Comparison of ENCODE assay signal across 27 cellular contexts in the genomic region with DNA sequence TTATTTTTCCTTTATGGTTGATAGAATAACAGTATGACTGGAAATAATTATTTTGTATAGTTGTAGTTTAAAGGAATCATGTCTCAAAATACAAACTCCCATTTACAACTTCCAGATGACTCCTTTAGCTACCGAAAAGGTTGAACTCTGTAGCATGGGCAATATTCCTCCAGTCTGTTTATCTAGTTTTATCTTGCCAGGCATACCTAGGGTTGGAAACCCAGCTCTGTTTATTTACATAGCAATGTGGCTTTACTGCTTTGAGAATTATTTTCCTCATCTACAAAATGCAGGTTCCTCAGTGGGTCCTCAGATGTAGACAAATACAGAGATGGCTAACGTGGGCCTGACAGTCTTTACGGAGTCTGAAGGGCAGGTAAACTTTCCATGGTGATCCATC. TPM values are rescaled to one million over a fixed set of nuclear protein-coding genes. Genes with fewer than 3 reads are reported as not detected.
A peak's percentile ranks its signal among the peaks of the same experiment; 100 is the strongest.
DNase-seq lines count a peak whose midpoint lies in the region; ATAC-seq, FAIRE-seq and TF ChIP-seq lines count a peak whose summit lies in the region.
"Had no signal": no experiment of that assay in that cellular context is flagged by ENCODE, and none has a peak within 500 bp of the region (broad histone marks: within the 10 kb centered on the region; RNA-seq: fewer than 3 reads in every experiment).

No MANE protein-coding gene starts in this region.

- TF ChIP-seq RAD21 in liver (IDR thresholded peaks at IDR 0.05), result peak; percentile 31 to 35
- no peak for TF ChIP-seq RAD21 in HepG2 (CRISPR knock-in tag; IDR thresholded peaks at IDR 0.05)

- H3K9me3 ChIP-seq in liver (ENCODE audit: control insufficient read depth in 4 of 4, low read length in 3 of 4) (no peaks in the 10 kb centered on the region), HepG2 (ENCODE audit: low read length) (no peaks in the 10 kb centered on the region), small intestine (ENCODE audit: control insufficient read depth, low read depth) (no peaks in the 10 kb centered on the region)
- H3K9me3 ChIP-seq: A549, BE2C, BLaER1 had no signal

- intact Hi-C loops in HepG2 (cut with micrococcal nuclease; ENCODE audit: unreplicated experiment), result no loop called here

- TF ChIP-seq CTCF in liver (IDR thresholded peaks at IDR 0.05; ENCODE audit: low read depth, low read length, missing input control) (no peak), HepG2 (CRISPR knock-in tag; IDR thresholded peaks at IDR 0.05) (no peak)

- no peak for TF ChIP-seq EP300 in HepG2 (IDR thresholded peaks at IDR 0.05; ENCODE audit: low read depth in 2 of 2, low read length in 2 of 2)
- no peak for TF ChIP-seq EP300 in HepG2 (CRISPR knock-in tag; IDR thresholded peaks at IDR 0.05; ENCODE audit: borderline replicate concordance)

- H3K27me3 ChIP-seq in liver (ENCODE audit: control insufficient read depth in 4 of 4, insufficient read depth in 4 of 4, low read length in 3 of 4), result no peaks in the 10 kb centered on the region
- H3K27me3 ChIP-seq in HepG2 (ENCODE audit: control insufficient read depth in 1 of 2, insufficient read depth in 2 of 2, low read length in 2 of 2), result no peaks in the 10 kb centered on the region
- H3K27me3 ChIP-seq in small intestine (ENCODE audit: control insufficient read depth in 2 of 2, insufficient read depth in 2 of 2, low read length in 2 of 2), result no peaks in the 10 kb centered on the region
- H3K27me3 ChIP-seq: BE2C, BLaER1 had no signal

- in situ Hi-C loops in HepG2 (cut with HindIII; ENCODE audit: extremely low pct_ligation_motif_present, low pct_unique_long_range_greater_than_20kb), result no loop called here

- H4K20me1 ChIP-seq in HepG2 (ENCODE audit: insufficient read depth, low read length), result no peaks in the 10 kb centered on the region
- H4K20me1 ChIP-seq: BLaER1 had no signal

- no peaks in the 10 kb centered on the region for H3K79me2 ChIP-seq in HepG2 (ENCODE audit: insufficient read depth, low read length)

- H2AFZ ChIP-seq in HepG2 (ENCODE audit: low read length), result no peak overlapping the region

- H3K4me3 ChIP-seq in liver (ENCODE audit: low read depth in 1 of 3, low read length in 3 of 3), result no peak overlapping the region
- no peak overlapping the region for H3K4me3 ChIP-seq in HepG2 (replicated peaks in 1 of 3; ENCODE audit: insufficient read depth in 1 of 3, low read depth in 2 of 3, low read length in 3 of 3)
- no peak overlapping the region for H3K4me3 ChIP-seq in small intestine (ENCODE audit: low read depth in 1 of 2, low read length in 2 of 2)
- H3K4me3 ChIP-seq: A549, BLaER1 had no signal

- WGBS in liver, result 36% methylated on average over 3 of the region's 3 CpGs
- WGBS in HepG2 (ENCODE audit: low lambda C conversion rate), result 93% methylated on average over 3 of the region's 3 CpGs
- 44 to 60% (median 44%) methylated on average over 3 of the region's 3 CpGs for WGBS in small intestine, 3 donors

- no peak for DNase-seq in HepG2 (ENCODE audit: low spot score)
- peak; percentile 31 for DNase-seq in small intestine
- DNase-seq in medulla oblongata (ENCODE audit: extremely low spot score), result no peak
- DNase-seq in AG08395 (ENCODE audit: low spot score), result no peak
- DNase-seq: BE2C; C1 segment of cervical spinal cord; CD4-positive, alpha-beta memory T cell; CD4-positive, CD25-positive, alpha-beta regulatory T cell; CD8-positive, alpha-beta memory T cell; COR-L47; DMS 273 treated with DMSO at 0.1 percent for 48 hours; DMS153; DMS53; DMS79; DND-41; EL; GDM1 had no signal

- ATAC-seq in HepG2, result no peak
- ATAC-seq: A549 had no signal

- H3K27ac ChIP-seq in liver (ENCODE audit: low read depth in 1 of 2, low read length in 2 of 2) (peak overlapping the region; percentile 91 to 95), HepG2 (ENCODE audit: extremely low read length, insufficient read depth, low read length) (no peak overlapping the region), small intestine (ENCODE audit: low read depth in 1 of 2, low read length in 1 of 2) (no peak overlapping the region)
- H3K27ac ChIP-seq: 22Rv1, A549, BLaER1 had no signal

- no peak overlapping the region for H3K4me2 ChIP-seq in HepG2 (ENCODE audit: low read depth, low read length)
- H3K4me2 ChIP-seq: A549, BLaER1 had no signal

- POLR2A ChIA-PET in HepG2 (lab: Yijun Ruan, JAX), result interaction anchor here (0.7 to 1.6 kb wide), 2 partner anchors 51 to 81 kb away, joined by 3 to 8 read pairs; a partner anchor contains a TSS

- no peak for FAIRE-seq in HepG2 (lab: Jason Lieb, UNC)
- FAIRE-seq in small intestine (lab: Jason Lieb, UNC), result no peak
- FAIRE-seq: A549, GM12891, GM19239 had no signal

- H3K36me3 ChIP-seq in liver (ENCODE audit: control insufficient read depth in 4 of 4, insufficient read depth in 3 of 4, low read depth in 1 of 4, low read length in 3 of 4), result peaks cover 0 to 5% (median 0%) of the 10 kb centered on the region in 4 donors
- no peaks in the 10 kb centered on the region; a peak in 1 of 5 replicates for H3K36me3 ChIP-seq in HepG2 (replicated peaks in 1 of 2; ENCODE audit: control insufficient read depth in 1 of 2, insufficient read depth in 2 of 2, low read length in 2 of 2)
- H3K36me3 ChIP-seq in small intestine (ENCODE audit: control insufficient read depth in 2 of 2, insufficient read depth in 2 of 2, low read length in 2 of 2), result no peaks in the 10 kb centered on the region
- H3K36me3 ChIP-seq: BE2C, BLaER1 had no signal

- H3K9ac ChIP-seq in liver (ENCODE audit: low read depth in 1 of 2, low read length in 2 of 2) (no peak overlapping the region), HepG2 (ENCODE audit: insufficient read depth, low read depth, low read length) (no peak overlapping the region)
- H3K9ac ChIP-seq: BLaER1 had no signal

- TF ChIP-seq POLR2A in HepG2 (IDR thresholded peaks at IDR 0.05; ENCODE audit: insufficient read depth in 1 of 2, low read depth in 2 of 2, low read length in 2 of 2), result no peak

- no TSS peak for BruUV-seq in HepG2 (replicated peaks; lab: Mats Ljungman, UMichigan)

- CTCF ChIA-PET in HepG2 (lab: Yijun Ruan, JAX; ENCODE audit: low intra/inter-chr PET ratio, low total read pairs), result no interaction called here

- H3K4me1 ChIP-seq in liver (ENCODE audit: control insufficient read depth in 4 of 4, insufficient read depth in 4 of 4, low read length in 3 of 4) (peaks cover 25 to 85% (median 37%) of the 10 kb centered on the region in 4 donors), HepG2 (ENCODE audit: insufficient read depth, low read length) (peaks cover 68% of the 10 kb centered on the region), small intestine (ENCODE audit: control insufficient read depth in 2 of 2, insufficient read depth in 1 of 2, low read depth in 1 of 2, low read length in 1 of 2) (no peaks in the 10 kb centered on the region)
- H3K4me1 ChIP-seq: A549, BE2C had no signal

TF ChIP-seq in liver, 16 proteins besides CTCF, POLR2A, EP300 and RAD21 (continues in another document):
- no peak for TF ChIP-seq GABPA (IDR thresholded peaks at IDR 0.05 in 1 of 2, conservative IDR thresholded peaks at IDR 0.05 in 1 of 2)
- TF ChIP-seq JUND (IDR thresholded peaks at IDR 0.05), result peak in 1 of 2 donors; percentile 49
- no peak for TF ChIP-seq EGR1 (IDR thresholded peaks at IDR 0.05; ENCODE audit: low read depth in 2 of 2)

TF ChIP-seq in HepG2, 621 proteins besides CTCF, POLR2A, EP300 and RAD21 (continues in another document):
- TF ChIP-seq, protein P1, sequence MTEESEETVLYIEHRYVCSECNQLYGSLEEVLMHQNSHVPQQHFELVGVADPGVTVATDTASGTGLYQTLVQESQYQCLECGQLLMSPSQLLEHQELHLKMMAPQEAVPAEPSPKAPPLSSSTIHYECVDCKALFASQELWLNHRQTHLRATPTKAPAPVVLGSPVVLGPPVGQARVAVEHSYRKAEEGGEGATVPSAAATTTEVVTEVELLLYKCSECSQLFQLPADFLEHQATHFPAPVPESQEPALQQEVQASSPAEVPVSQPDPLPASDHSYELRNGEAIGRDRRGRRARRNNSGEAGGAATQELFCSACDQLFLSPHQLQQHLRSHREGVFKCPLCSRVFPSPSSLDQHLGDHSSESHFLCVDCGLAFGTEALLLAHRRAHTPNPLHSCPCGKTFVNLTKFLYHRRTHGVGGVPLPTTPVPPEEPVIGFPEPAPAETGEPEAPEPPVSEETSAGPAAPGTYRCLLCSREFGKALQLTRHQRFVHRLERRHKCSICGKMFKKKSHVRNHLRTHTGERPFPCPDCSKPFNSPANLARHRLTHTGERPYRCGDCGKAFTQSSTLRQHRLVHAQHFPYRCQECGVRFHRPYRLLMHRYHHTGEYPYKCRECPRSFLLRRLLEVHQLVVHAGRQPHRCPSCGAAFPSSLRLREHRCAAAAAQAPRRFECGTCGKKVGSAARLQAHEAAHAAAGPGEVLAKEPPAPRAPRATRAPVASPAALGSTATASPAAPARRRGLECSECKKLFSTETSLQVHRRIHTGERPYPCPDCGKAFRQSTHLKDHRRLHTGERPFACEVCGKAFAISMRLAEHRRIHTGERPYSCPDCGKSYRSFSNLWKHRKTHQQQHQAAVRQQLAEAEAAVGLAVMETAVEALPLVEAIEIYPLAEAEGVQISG (CRISPR knock-in tag; IDR thresholded peaks at IDR 0.05), result no peak

RNA-seq across cellular contexts. Expression of a gene that starts 51.1 kb away (rescaled TPM):
- 100 to 1,000 TPM; 144 to 669 TPM for total RNA-seq in liver
- polyA plus RNA-seq in liver, result 100 to 1,000 TPM; 188 to 363 TPM
- 8.6 and 15.0 TPM in 2 replicates for total RNA-seq in HepG2 (2016; rRNA removed; fragmentation: Illumina TruSeq; extraction: Trizol)
- 1.9 and 2.2 TPM in 2 replicates for total RNA-seq in HepG2 (2016; cell fraction: cytosol; rRNA removed; fragmentation: Illumina TruSeq; extraction: Trizol; ENCODE audit: low read depth)
- total RNA-seq in HepG2 (2016; cell fraction: insoluble cytoplasmic fraction; rRNA removed; fragmentation: Illumina TruSeq; extraction: Trizol), result 8.1 and 16.4 TPM in 2 replicates
- 2.2 and 2.8 TPM in 2 replicates for total RNA-seq in HepG2 (2016; cell fraction: membrane; rRNA removed; fragmentation: Illumina TruSeq; extraction: Trizol)
- 18.2 and 18.5 TPM in 2 replicates for total RNA-seq in HepG2 (2016; cell fraction: nucleus; rRNA removed; fragmentation: Illumina TruSeq; extraction: Trizol)
- 10.5 and 13.9 TPM in 2 replicates for polyA plus RNA-seq in HepG2 (2011; rRNA removed)
- 7.0 and 11.2 TPM in 2 replicates for polyA plus RNA-seq in HepG2 (2011; cell fraction: cytosol; rRNA removed)
- polyA plus RNA-seq in HepG2 (2011; cell fraction: nucleus; rRNA removed), result 11.8 and 19.3 TPM in 2 replicates
- 13.4 and 17.8 TPM in 2 replicates for polyA plus RNA-seq in HepG2 (2012)
- 0.87 and 1.2 TPM in 2 replicates for polyA plus RNA-seq in HepG2 (2016; cell fraction: cytosol; fragmentation: Illumina TruSeq; extraction: Trizol; ENCODE audit: low read depth)
- 5.5 and 7.6 TPM in 2 replicates for polyA plus RNA-seq in HepG2 (2016; cell fraction: insoluble cytoplasmic fraction; fragmentation: Illumina TruSeq; extraction: Trizol; ENCODE audit: low read depth)
- polyA plus RNA-seq in HepG2 (2016; cell fraction: membrane; fragmentation: Illumina TruSeq; extraction: Trizol; ENCODE audit: low read depth), result 1.2 and 1.7 TPM in 2 replicates
- polyA plus RNA-seq in HepG2 (2016; cell fraction: nucleus; fragmentation: Illumina TruSeq; extraction: Trizol; ENCODE audit: insufficient read depth, low read depth), result 16.2 and 17.1 TPM in 2 replicates
- polyA minus RNA-seq in HepG2 (2011; rRNA and poly(A)+ RNA removed; ENCODE audit: low replicate concordance), result 9.1 TPM in 1 of 2 replicates, not detected in the other
- polyA minus RNA-seq in HepG2 (2011; cell fraction: cytosol; rRNA and poly(A)+ RNA removed), result 3.6 and 6.2 TPM in 2 replicates
- polyA minus RNA-seq in HepG2 (2011; cell fraction: nucleus; rRNA and poly(A)+ RNA removed), result 12.5 and 18.2 TPM in 2 replicates
- 1 to 10 TPM; 2.0 to 2.4 (median 2.2) TPM for polyA plus RNA-seq in small intestine
- total RNA-seq: A172; CD4-positive, alpha-beta memory T cell; CD4-positive, CD25-positive, alpha-beta regulatory T cell; CD8-positive, alpha-beta memory T cell; Daoy; G401 had no signal
- polyA plus RNA-seq: A549; CD14-positive monocyte; CD4-positive, alpha-beta memory T cell; CD4-positive, CD25-positive, alpha-beta regulatory T cell; CD8-positive, alpha-beta memory T cell had no signal

Comparison
In these comparisons a context has a peak if more than half of its experiments do, and no peak if none do; other contexts are left out.
1. H3K27ac ChIP-seq: peak in liver (2 of 2); none in HepG2 (single experiment) and small intestine (0 of 2).
2. RNA of a gene that starts 51.1 kb away (polyA plus RNA-seq): 188 to 363 TPM in liver; 0.87 to 19.3 TPM in HepG2 and 2.0 to 2.4 TPM in small intestine; every median in the first group is over 4 times any median in the second.